ENCODE assay signal across 18 cellular contexts in the genomic region with DNA sequence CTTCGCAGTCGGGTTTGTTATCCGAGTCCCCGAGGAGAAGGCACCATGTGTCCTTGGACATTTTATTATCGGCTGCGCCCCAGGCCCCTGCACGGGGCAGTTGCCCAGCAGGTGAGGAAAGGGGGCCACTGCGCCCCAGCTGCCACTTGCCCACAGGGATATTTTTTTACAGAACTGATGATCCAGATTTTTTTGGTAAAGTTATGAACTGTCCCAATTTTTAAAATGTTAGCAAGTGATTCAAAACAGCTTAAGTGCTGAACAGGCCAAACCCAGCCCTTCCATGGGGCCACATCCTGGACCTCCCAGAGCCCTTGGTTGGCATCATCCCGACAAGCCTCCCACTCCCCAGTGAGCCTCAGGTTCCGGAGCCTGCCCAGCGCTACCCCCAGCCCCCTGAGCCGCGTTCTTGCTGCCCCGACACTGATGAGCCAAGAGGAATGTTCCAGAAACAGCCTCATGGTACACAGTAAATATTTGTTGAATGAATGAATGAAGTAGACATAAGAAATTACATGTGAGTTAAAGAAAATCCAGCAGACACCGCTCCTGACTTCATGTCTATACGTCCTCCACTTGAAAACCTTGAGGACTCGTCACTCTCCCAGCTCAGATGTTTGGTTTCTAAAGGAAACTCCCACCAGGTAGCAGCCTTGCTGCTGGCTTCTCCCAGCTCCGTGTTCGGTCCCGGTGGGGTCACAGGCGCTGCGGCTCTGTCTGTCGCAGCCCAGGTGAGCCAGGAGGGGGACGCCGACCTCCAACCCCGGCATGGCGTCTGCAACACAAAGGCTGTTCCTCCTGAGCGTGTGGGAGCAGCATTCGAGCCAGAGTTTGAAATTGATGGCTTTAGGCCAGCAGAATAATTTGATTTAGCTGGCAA.
DNase-seq lines count a peak whose midpoint lies in the region; ATAC-seq and TF ChIP-seq lines count a peak whose summit lies in the region.
"Had no signal": no experiment of that assay in that cellular context is flagged by ENCODE, and none has a peak within 500 bp of the region (broad histone marks: within the 10 kb centered on the region; RNA-seq: fewer than 3 reads in every experiment).

No MANE protein-coding gene starts in this region.

- H3K27ac ChIP-seq in upper lobe of right lung: no peak overlapping the region
- H3K27ac ChIP-seq: HL-60, KMS-11 had no signal

- H3K4me1 ChIP-seq in upper lobe of right lung: no peaks in the 10 kb centered on the region

- POLR2A ChIA-PET in WTC11 (lab: Charles Lee): no interaction called here

- H3K4me1 Mint-ChIP-seq in WTC11 (no peaks in the 10 kb centered on the region), nephron (peaks cover 31% of the 10 kb centered on the region)
- H3K4me1 Mint-ChIP-seq: CD8-positive, alpha-beta memory T cell; GM23338 had no signal

- H3K4me3 ChIP-seq in H7 (ENCODE audit: insufficient read depth, low read depth, low read length): no peak overlapping the region
- H3K4me3 ChIP-seq in upper lobe of right lung: no peak overlapping the region
- H3K4me3 ChIP-seq: GM23338 had no signal

- intact Hi-C loops in upper lobe of right lung (cut with DNase I): no loop called here

- peaks cover 5% of the 10 kb centered on the region for H3K9me3 Mint-ChIP-seq in WTC11
- no peaks in the 10 kb centered on the region for H3K9me3 Mint-ChIP-seq in nephron
- H3K9me3 Mint-ChIP-seq: IgD-negative memory B cell had no signal

- H3K4me3 Mint-ChIP-seq in WTC11 (no peak overlapping the region), nephron (no peak overlapping the region)
- H3K4me3 Mint-ChIP-seq: CD14-positive monocyte; CD8-positive, alpha-beta memory T cell; GM23338; IgD-negative memory B cell had no signal

- H3K27me3 ChIP-seq in H7 (ENCODE audit: control insufficient read depth, insufficient read depth, low read length): no peaks in the 10 kb centered on the region
- H3K27me3 ChIP-seq in upper lobe of right lung: no peaks in the 10 kb centered on the region

- CTCF ChIA-PET in WTC11 (lab: Charles Lee): interaction anchor here (0.6 kb wide), 1 partner anchor 268 kb away, joined by 4 read pairs; no protein-coding TSS in a partner anchor

- TF ChIP-seq CTCF in WTC11 (IDR thresholded peaks at IDR 0.05) (no peak), nephron (IDR thresholded peaks at IDR 0.05; ENCODE audit: unreplicated experiment in 3 of 3) (no peak), upper lobe of right lung (IDR thresholded peaks at IDR 0.05) (no peak)

- H3K36me3 Mint-ChIP-seq in WTC11 (peaks cover 6% of the 10 kb centered on the region; the same call in 1 of the 2 replicates), nephron (ENCODE audit: low read depth) (peaks cover 4% of the 10 kb centered on the region)
- H3K36me3 Mint-ChIP-seq: CD8-positive, alpha-beta memory T cell had no signal

- H3K27ac Mint-ChIP-seq in WTC11: no peak overlapping the region
- peak overlapping the region in 2 of 3 experiments; percentile 14 to 42 for H3K27ac Mint-ChIP-seq in nephron
- H3K27ac Mint-ChIP-seq: CD8-positive, alpha-beta memory T cell; GM23338; IgD-negative memory B cell had no signal

- H3K9me3 ChIP-seq in upper lobe of right lung: no peaks in the 10 kb centered on the region

- H3K36me3 ChIP-seq in H7 (replicated peaks; ENCODE audit: control insufficient read depth, insufficient read depth, low read length) (no peaks in the 10 kb centered on the region), upper lobe of right lung (no peaks in the 10 kb centered on the region)

- H3K27me3 Mint-ChIP-seq in WTC11 (ENCODE audit: low read depth) (no peaks in the 10 kb centered on the region), nephron (ENCODE audit: low read depth) (peaks cover 25% of the 10 kb centered on the region)
- H3K27me3 Mint-ChIP-seq: CD8-positive, alpha-beta memory T cell; IgD-negative memory B cell had no signal

- peak; percentile 30; the same call in 1 of the 2 replicates for ATAC-seq in WTC11
- no peak for ATAC-seq in upper lobe of right lung
- ATAC-seq in HG03108 (IDR thresholded peaks at IDR 0.05; ENCODE audit: unreplicated experiment): no peak
- ATAC-seq: GM23338 had no signal

- DNase-seq in H7 (peak; percentile 79), WTC11 (ENCODE audit: low spot score) (no peak), upper lobe of right lung (peak; percentile 43), NCI-H1105 treated with DMSO at 0.1 percent for 48 hours (lab: John Stamatoyannopoulos, UW) (no peak)
- DNase-seq in activated CD4-positive, alpha-beta T cell treated with anti-CD3 and anti-CD28 coated beads, Interleukin-2, amount 50 U/mL, for 4 hours: no peak
- DNase-seq: CD8-positive, alpha-beta memory T cell; GF-D8; MM.1S; NCI-H1694; NCI-H510A; NCI-H69 had no signal

TF ChIP-seq in WTC11, 78 proteins besides CTCF, POLR2A, EP300 and RAD21:
- TF ChIP-seq MYBL2 (CRISPR knock-in tag; IDR thresholded peaks at IDR 0.05) (no peak), TCF7 (CRISPR knock-in tag; IDR thresholded peaks at IDR 0.05; ENCODE audit: low read depth) (no peak), USF1 (CRISPR knock-in tag; IDR thresholded peaks at IDR 0.05) (no peak), ZNF396 (CRISPR knock-in tag; IDR thresholded peaks at IDR 0.05; ENCODE audit: borderline replicate concordance) (no peak)
- TF ChIP-seq, protein P1, sequence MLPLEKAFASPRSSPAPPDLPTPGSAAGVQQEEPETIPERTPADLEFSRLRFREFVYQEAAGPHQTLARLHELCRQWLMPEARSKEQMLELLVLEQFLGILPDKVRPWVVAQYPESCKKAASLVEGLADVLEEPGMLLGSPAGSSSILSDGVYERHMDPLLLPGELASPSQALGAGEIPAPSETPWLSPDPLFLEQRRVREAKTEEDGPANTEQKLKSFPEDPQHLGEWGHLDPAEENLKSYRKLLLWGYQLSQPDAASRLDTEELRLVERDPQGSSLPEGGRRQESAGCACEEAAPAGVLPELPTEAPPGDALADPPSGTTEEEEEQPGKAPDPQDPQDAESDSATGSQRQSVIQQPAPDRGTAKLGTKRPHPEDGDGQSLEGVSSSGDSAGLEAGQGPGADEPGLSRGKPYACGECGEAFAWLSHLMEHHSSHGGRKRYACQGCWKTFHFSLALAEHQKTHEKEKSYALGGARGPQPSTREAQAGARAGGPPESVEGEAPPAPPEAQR (CRISPR knock-in tag; IDR thresholded peaks at IDR 0.05): no peak
- TF ChIP-seq, protein P2, sequence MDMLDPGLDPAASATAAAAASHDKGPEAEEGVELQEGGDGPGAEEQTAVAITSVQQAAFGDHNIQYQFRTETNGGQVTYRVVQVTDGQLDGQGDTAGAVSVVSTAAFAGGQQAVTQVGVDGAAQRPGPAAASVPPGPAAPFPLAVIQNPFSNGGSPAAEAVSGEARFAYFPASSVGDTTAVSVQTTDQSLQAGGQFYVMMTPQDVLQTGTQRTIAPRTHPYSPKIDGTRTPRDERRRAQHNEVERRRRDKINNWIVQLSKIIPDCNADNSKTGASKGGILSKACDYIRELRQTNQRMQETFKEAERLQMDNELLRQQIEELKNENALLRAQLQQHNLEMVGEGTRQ (CRISPR knock-in tag; IDR thresholded peaks at IDR 0.05): no peak

Comparison
In these comparisons a context has a peak if more than half of its experiments do, and no peak if none do; other contexts are left out.
1. DNase-seq: peak in H7 (single experiment) and upper lobe of right lung (single experiment); none in WTC11 (single experiment), activated CD4-positive, alpha-beta T cell treated with anti-CD3 and anti-CD28 coated beads, Interleukin-2, amount 50 U/mL, for 4 hours (0 of 2) and NCI-H1105 treated with DMSO at 0.1 percent for 48 hours (single experiment).